ENCODE assay signal across 20 cellular contexts in the genomic region with DNA sequence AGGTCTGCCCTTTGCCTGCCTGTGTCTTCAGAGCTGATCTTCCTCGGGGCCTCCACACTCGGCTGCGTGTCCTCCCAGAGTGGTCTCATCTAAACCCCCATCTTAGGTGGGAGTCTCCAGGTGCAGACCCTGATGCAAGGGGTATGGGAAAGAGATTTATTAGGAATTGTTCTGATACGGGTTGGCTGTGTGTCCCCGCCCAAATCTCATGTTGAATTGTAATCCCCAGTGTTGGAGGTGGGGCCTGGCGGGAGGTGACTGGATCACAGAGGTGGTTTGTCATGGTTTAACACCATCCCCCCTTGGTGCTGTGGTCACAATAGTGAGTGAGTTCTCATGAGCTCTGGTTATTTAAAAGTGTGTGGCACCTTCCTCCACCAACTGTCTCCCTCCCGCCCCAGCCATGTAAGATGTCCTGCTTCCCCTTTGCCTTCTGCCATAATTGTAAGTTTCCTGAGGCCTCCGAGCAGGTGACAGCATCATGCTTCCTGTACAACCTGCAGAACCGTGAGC.
"Had no signal": no experiment of that assay in that cellular context is flagged by ENCODE, and none has a peak within 500 bp of the region (broad histone marks: within the 10 kb centered on the region; RNA-seq: fewer than 3 reads in every experiment).

No MANE protein-coding gene starts in this region.

- H3K27me3 ChIP-seq: body of pancreas, dorsolateral prefrontal cortex, esophagus muscularis mucosa, hepatocyte, sigmoid colon, thyroid gland had no signal

- H3K9me3 ChIP-seq: body of pancreas, esophagus muscularis mucosa, sigmoid colon, thyroid gland had no signal

- FAIRE-seq: frontal cortex had no signal

- H3K4me2 ChIP-seq: hepatocyte, smooth muscle cell had no signal

- DNase-seq: activated CD4-positive, alpha-beta memory T cell treated with anti-CD3 and anti-CD28 coated beads, Interleukin-2, amount 10 ng/mL, durations not matched to agents 7 days and 5 days; activated CD4-positive, alpha-beta T cell treated with anti-CD3 and anti-CD28 coated beads for 48 hours; activated effector memory CD4-positive, alpha-beta T cell treated with anti-CD3 and anti-CD28 coated beads, Interleukin-2, amount 50 U/mL, for 16 hours; activated naive CD4-positive, alpha-beta T cell treated with anti-CD3 and anti-CD28 coated beads, Interleukin-2, amount 10 ng/mL, durations not matched to agents 7 days and 5 days; amygdala; body of pancreas; dorsolateral prefrontal cortex; effector memory CD8-positive, alpha-beta T cell; glutamatergic neuron; nucleus accumbens; posterior cingulate gyrus; sigmoid colon; stimulated activated CD4-positive, alpha-beta T cell treated with anti-CD3 and anti-CD28 coated beads, Interleukin-15, amount 100 ng/mL, for 24 hours; stimulated activated CD4-positive, alpha-beta T cell treated with anti-CD3 and anti-CD28 coated beads, Interleukin-2, amount 100 ng/mL, for 48 hours; stimulated activated naive CD4-positive, alpha-beta T cell treated with Interleukin-2 at 50 U/mL for 16 hours; thyroid gland had no signal

- H3K4me3 ChIP-seq: body of pancreas, dorsolateral prefrontal cortex, esophagus muscularis mucosa, hepatocyte, sigmoid colon, smooth muscle cell, thyroid gland had no signal

- ATAC-seq: body of pancreas; effector memory CD8-positive, alpha-beta T cell had no signal

- H2AFZ ChIP-seq: hepatocyte had no signal

- H3K27ac ChIP-seq: body of pancreas, esophagus muscularis mucosa, hepatocyte, sigmoid colon, thyroid gland had no signal

- H3K4me1 ChIP-seq: body of pancreas had no signal

- H3K36me3 ChIP-seq: sigmoid colon, thyroid gland had no signal
